ENCODE assay signal across 8 cellular contexts in the genomic region with DNA sequence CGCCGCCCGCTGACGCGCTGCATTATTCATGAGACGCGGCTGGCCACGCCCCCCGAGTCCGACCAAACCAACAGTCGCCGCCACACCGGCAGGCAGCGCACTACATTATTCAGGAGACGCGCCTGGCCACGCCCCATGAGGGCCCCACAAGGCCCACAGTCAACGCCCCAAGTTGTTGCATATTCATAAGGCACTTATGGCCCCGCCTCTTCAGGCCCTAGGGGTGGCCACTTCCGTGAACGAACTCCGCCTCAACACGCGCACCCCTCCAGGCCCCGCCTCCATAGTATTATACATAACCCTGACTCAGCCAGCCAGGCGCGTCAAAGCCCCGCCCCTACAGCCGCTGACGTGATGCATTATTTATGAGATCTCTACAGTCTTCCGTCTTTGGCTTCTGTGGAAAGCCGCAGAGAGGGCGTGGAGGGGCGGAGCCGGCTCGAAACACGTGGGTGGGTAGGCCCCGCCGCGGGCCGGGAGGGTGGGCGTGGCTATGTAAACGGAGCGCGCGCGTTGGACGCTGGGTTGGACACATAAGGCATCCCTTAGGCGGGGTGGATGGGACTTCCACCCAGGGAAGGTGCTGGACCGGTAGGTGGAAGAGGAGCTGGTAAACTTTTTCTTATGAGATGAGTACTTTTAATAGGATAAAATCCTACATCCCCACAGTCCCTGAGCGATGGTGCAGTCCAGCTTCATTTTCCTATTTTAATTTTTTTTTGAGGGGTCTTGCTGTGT. TPM values are rescaled to one million over a fixed set of nuclear protein-coding genes. Genes with fewer than 3 reads are reported as not detected.
DNase-seq lines count a peak whose midpoint lies in the region; ATAC-seq, FAIRE-seq and TF ChIP-seq lines count a peak whose summit lies in the region.

No MANE protein-coding gene starts in this region.

- peak overlapping the region; percentile 88 to 98 (median 89); a peak in 6 of 8 replicates for H3K4me3 ChIP-seq in H1 (ENCODE audit: extremely low read depth in 1 of 4, insufficient read depth in 2 of 4, low read depth in 3 of 4, low read length in 4 of 4)
- peak overlapping the region; percentile 99 to 100 for H3K4me3 ChIP-seq in mesenchymal stem cell (ENCODE audit: insufficient read depth in 1 of 2, low read depth in 1 of 2, low read length in 2 of 2)

- no peak overlapping the region for H4K8ac ChIP-seq in H1 (ENCODE audit: extremely low read depth, insufficient read depth, low read length)
- peak overlapping the region; percentile 37 for H4K8ac ChIP-seq in mesenchymal stem cell (ENCODE audit: low read length)

- H4K20me1 ChIP-seq in H1 (replicated peaks in 1 of 2; ENCODE audit: control insufficient read depth in 1 of 2, insufficient read depth in 2 of 2, low read length in 2 of 2): peaks cover 1 to 7% of the 10 kb centered on the region in 2 experiments

- H3K36me3 ChIP-seq in H1 (ENCODE audit: control insufficient read depth in 2 of 4, insufficient read depth in 4 of 4, low read length in 3 of 4) (no peaks in the 10 kb centered on the region), mesenchymal stem cell (ENCODE audit: control insufficient read depth in 1 of 2, insufficient read depth in 2 of 2, low read depth in 1 of 2, low read length in 2 of 2) (no peaks in the 10 kb centered on the region)

- DNase-seq in COLO829 (ENCODE audit: low spot score) (peak; percentile 100), HT1080 (ENCODE audit: low read depth) (peak; percentile 100), NOMO-1 (lab: John Stamatoyannopoulos, UW; ENCODE audit: unreplicated experiment in 2 of 2) (peak; percentile 99 to 100), H1 (ENCODE audit: low read depth in 1 of 2, low spot score in 2 of 2) (peak; percentile 100), mesenchymal stem cell (peak; percentile 100)
- peak; percentile 99 to 100 (median 99) for DNase-seq in activated CD8-positive, alpha-beta memory T cell treated with anti-CD3 and anti-CD28 coated beads for 48 hours (ENCODE audit: low read depth in 2 of 3, low spot score in 2 of 3)
- peak; percentile 100 for DNase-seq in stimulated activated CD8-positive, alpha-beta memory T cell treated with anti-CD3 and anti-CD28 coated beads, Interleukin-12 subunit alpha, Interleukin-12 subunit beta, amount 100 ng/mL, for 4 hours (ENCODE audit: low read depth)

- no peak for TF ChIP-seq POLR2A in H1 (IDR thresholded peaks at IDR 0.05; ENCODE audit: control extremely low read depth in 1 of 2, low read depth in 2 of 2, low read length in 2 of 2)

- TF ChIP-seq EP300 in H1 (IDR thresholded peaks at IDR 0.05; ENCODE audit: borderline replicate concordance in 1 of 2, low read depth in 2 of 2, low read length in 2 of 2): no peak

- H3K9me3 ChIP-seq in H1 (ENCODE audit: insufficient read depth in 2 of 2, low read depth in 1 of 2, low read length in 1 of 2): no peaks in the 10 kb centered on the region
- H3K9me3 ChIP-seq in mesenchymal stem cell (ENCODE audit: control insufficient read depth, low read length): no peaks in the 10 kb centered on the region

- no peak overlapping the region for H3K18ac ChIP-seq in H1 (ENCODE audit: extremely low read depth, low read length)
- H3K18ac ChIP-seq in mesenchymal stem cell (ENCODE audit: low read depth in 1 of 2, low read length in 2 of 2): peak overlapping the region in 1 of 2 experiments; percentile 70

- H3K79me1 ChIP-seq in H1 (ENCODE audit: low read depth, low read length): peaks cover 7% of the 10 kb centered on the region
- H3K79me1 ChIP-seq in mesenchymal stem cell (replicated peaks; ENCODE audit: low read length, poor library complexity, severe bottlenecking): no peaks in the 10 kb centered on the region

- H2BK5ac ChIP-seq in H1 (ENCODE audit: low read depth, low read length) (no peak overlapping the region; the same call in 1 of the 2 replicates), mesenchymal stem cell (ENCODE audit: low read depth, low read length, poor library complexity, severe bottlenecking) (no peak overlapping the region)

- H3K23me2 ChIP-seq in H1 (ENCODE audit: low read depth, low read length): peaks cover 10% of the 10 kb centered on the region; the same call in 1 of the 2 replicates

- peak; percentile 78 for ATAC-seq in GM21367 (IDR thresholded peaks at IDR 0.05; ENCODE audit: unreplicated experiment)

- peaks cover 0 to 29% of the 10 kb centered on the region in 2 experiments; a peak in 2 of 4 replicates for H3K79me2 ChIP-seq in H1 (ENCODE audit: control insufficient read depth in 1 of 2, insufficient read depth in 2 of 2, low read length in 2 of 2)

- 0 out of 4 replicates have a peak, but pooled peaks of 1 of the 3 experiments have one; percentile 3 for TF ChIP-seq CTCF in H1 (IDR thresholded peaks at IDR 0.05; ENCODE audit: control extremely low read depth in 1 of 3, insufficient read depth in 1 of 3, low read depth in 1 of 3, low read length in 3 of 3)

- H2BK12ac ChIP-seq in H1 (ENCODE audit: low read depth, low read length): no peak overlapping the region; the same call in 1 of the 2 replicates
- no peak overlapping the region for H2BK12ac ChIP-seq in mesenchymal stem cell (ENCODE audit: low read length in 2 of 2)

- peak; percentile 24 for FAIRE-seq in H1 (lab: Jason Lieb, UNC)

- H3K4me1 ChIP-seq in H1 (replicated peaks in 1 of 4; ENCODE audit: control insufficient read depth in 3 of 4, insufficient read depth in 4 of 4, low read length in 3 of 4) (peaks cover 0 to 3% (median under 1%) of the 10 kb centered on the region in 4 experiments; a peak in 4 of 7 replicates), mesenchymal stem cell (ENCODE audit: control insufficient read depth, insufficient read depth, low read depth, low read length) (peaks cover 8% of the 10 kb centered on the region)

- H2AFZ ChIP-seq in H1 (ENCODE audit: low read length): no peak overlapping the region
- H2AFZ ChIP-seq in mesenchymal stem cell (ENCODE audit: low read depth, low read length): no peak overlapping the region

- WGBS in H1 (ENCODE audit: extremely low coverage in 1 of 2, insufficient coverage in 1 of 2, insufficient read length in 1 of 2, insufficient replicate concordance in 2 of 2, low coverage in 1 of 2, low lambda C conversion rate in 2 of 2, missing lambda C conversion rate in 1 of 2), 2 experiments: 5% methylated on average over 39 of the region's 51 CpGs; no CpG with 5 or more reads in 1 of the 2 experiments
- WGBS in mesenchymal stem cell: 1% methylated on average over 50 of the region's 51 CpGs

- H3K27ac ChIP-seq in H1 (ENCODE audit: low read depth, low read length): peak overlapping the region; percentile 76
- H3K27ac ChIP-seq in mesenchymal stem cell (ENCODE audit: low read length, poor library complexity, severe bottlenecking): peak overlapping the region; percentile 43

- H3K27me3 ChIP-seq in H1 (replicated peaks in 1 of 4; ENCODE audit: control insufficient read depth in 3 of 4, extremely low read depth in 1 of 4, insufficient read depth in 3 of 4, low read length in 3 of 4): no peaks in the 10 kb centered on the region; a peak in 1 of 7 replicates
- no peaks in the 10 kb centered on the region for H3K27me3 ChIP-seq in mesenchymal stem cell (ENCODE audit: control insufficient read depth in 1 of 2, insufficient read depth in 1 of 2, low read length in 2 of 2)

- no peak overlapping the region for H4K91ac ChIP-seq in H1 (replicated peaks; ENCODE audit: insufficient read length, low read length)
- no peak overlapping the region for H4K91ac ChIP-seq in mesenchymal stem cell (ENCODE audit: low read length)

- CTCF ChIA-PET in H1 (lab: Charles Lee; ENCODE audit: partially characterized antibody): interaction anchor here (0.7 to 32.9 kb wide), 11 partner anchors 9 to 689 kb away, joined by 3 to 458 read pairs (median 5); a partner anchor contains a TSS

- peak overlapping the region in 2 of 4 experiments; percentile 25 to 38; a peak in 3 of 7 replicates for H3K9ac ChIP-seq in H1 (replicated peaks in 1 of 4; ENCODE audit: extremely low read depth in 1 of 4, low read depth in 3 of 4, low read length in 3 of 4)
- peak overlapping the region; percentile 100 for H3K9ac ChIP-seq in mesenchymal stem cell (ENCODE audit: low read length)

- H2BK15ac ChIP-seq in H1 (ENCODE audit: low read length) (no peak overlapping the region), mesenchymal stem cell (ENCODE audit: low read depth, poor library complexity, severe bottlenecking) (no peak overlapping the region)

- H2BK120ac ChIP-seq in H1 (replicated peaks; ENCODE audit: low read depth, low read length): no peak overlapping the region
- H2BK120ac ChIP-seq in mesenchymal stem cell (ENCODE audit: low read depth, low read length): peak overlapping the region; percentile 8

- H3K23ac ChIP-seq in H1 (ENCODE audit: insufficient read length): no peak overlapping the region
- no peak overlapping the region for H3K23ac ChIP-seq in mesenchymal stem cell (ENCODE audit: low read length in 2 of 2)

- H3K14ac ChIP-seq in H1 (ENCODE audit: insufficient read length) (no peak overlapping the region), mesenchymal stem cell (ENCODE audit: low read length in 2 of 2) (no peak overlapping the region)

- POLR2A ChIA-PET in H1 (lab: Charles Lee; ENCODE audit: partially characterized antibody): interaction anchor here (0.5 to 4.0 kb wide), 14 partner anchors 8 to 241 kb away, joined by 3 to 19 read pairs (median 4); a partner anchor contains a TSS

- no peak overlapping the region for H3K4ac ChIP-seq in H1 (replicated peaks; ENCODE audit: insufficient read length, low read depth, low read length)
- peak overlapping the region in 1 of 2 experiments; percentile 57 for H3K4ac ChIP-seq in mesenchymal stem cell (ENCODE audit: low read depth in 1 of 2, low read length in 2 of 2)

- TF ChIP-seq RAD21 in H1 (IDR thresholded peaks at IDR 0.05 in 1 of 2, conservative IDR thresholded peaks at IDR 0.05 in 1 of 2; ENCODE audit: low read depth in 2 of 2, low read length in 2 of 2): no peak

- no peak overlapping the region for H2AK5ac ChIP-seq in H1 (ENCODE audit: low read depth, low read length)
- no peak overlapping the region for H2AK5ac ChIP-seq in mesenchymal stem cell (ENCODE audit: low read length, severe bottlenecking)

- H4K5ac ChIP-seq in H1 (ENCODE audit: insufficient read length, low read depth, low read length): no peak overlapping the region

- no peak overlapping the region for H3K56ac ChIP-seq in H1 (replicated peaks; ENCODE audit: insufficient read length, low read depth, low read length)

- H2BK20ac ChIP-seq in H1 (ENCODE audit: low read length): no peak overlapping the region

- H3K4me2 ChIP-seq in H1 (ENCODE audit: insufficient read depth in 1 of 2, low read depth in 2 of 2, low read length in 2 of 2): peak overlapping the region; percentile 20 to 69; a peak in 3 of 4 replicates
- peak overlapping the region; percentile 42 for H3K4me2 ChIP-seq in mesenchymal stem cell (ENCODE audit: low read length, poor library complexity, severe bottlenecking)

RNA-seq across cellular contexts. Expression of a gene that starts 0.4 kb away (rescaled TPM):
- 13.1 and 14.6 TPM in 2 replicates for total RNA-seq in HT1080 (2014; rRNA removed; shearing (Covaris generic))
- 11.2 and 14.0 TPM in 2 replicates for polyA plus RNA-seq in HT1080 (2015; cell fraction: cytosol; rRNA removed)
- polyA plus RNA-seq in HT1080 (2015; cell fraction: nucleus; rRNA removed): 23.6 and 34.7 TPM in 2 replicates
- 10.2 and 10.5 TPM in 2 replicates for total RNA-seq in H1 (2021; fragmentation: NEBNext Ultra II Directional; extraction: Animal tissue kit (Norgen Biotek cat#: 25700))
- polyA plus RNA-seq in H1 (2011; rRNA removed): 5.2 and 8.8 TPM in 2 replicates
- 6.5 TPM for polyA plus RNA-seq in H1 (2011; cell fraction: cytosol; rRNA removed)
- 12.6 TPM for polyA plus RNA-seq in H1 (2011; cell fraction: nucleus; rRNA removed)
- 4.6 to 7.6 TPM (median 7.4 TPM) in 4 replicates for polyA plus RNA-seq in H1 (2012, experiment 1 of 2)
- 6.4 TPM for polyA plus RNA-seq in H1 (2012, experiment 2 of 2)
- 5.6 TPM for polyA plus RNA-seq in H1 (2013, experiment 1 of 2)
- polyA plus RNA-seq in H1 (2013, experiment 2 of 2): 6.2 TPM
- 3.6 and 5.4 TPM in 2 replicates for polyA minus RNA-seq in H1 (2011; rRNA and poly(A)+ RNA removed)
- 6.4 TPM for polyA minus RNA-seq in H1 (2011; cell fraction: cytosol; rRNA and poly(A)+ RNA removed)
- 10.7 TPM for polyA minus RNA-seq in H1 (2011; cell fraction: nucleus; rRNA and poly(A)+ RNA removed)
- 9.8 TPM for polyA plus RNA-seq in mesenchymal stem cell (2013, experiment 1 of 2)
- polyA plus RNA-seq in mesenchymal stem cell (2013, experiment 2 of 2): 9.8 TPM

RNA-seq across cellular contexts. Expression of a gene that starts 21.1 kb away (rescaled TPM):
- 124 and 135 TPM in 2 replicates for total RNA-seq in HT1080 (2014; rRNA removed; shearing (Covaris generic))
- 196 and 240 TPM in 2 replicates for polyA plus RNA-seq in HT1080 (2015; cell fraction: cytosol; rRNA removed)
- 113 and 124 TPM in 2 replicates for polyA plus RNA-seq in HT1080 (2015; cell fraction: nucleus; rRNA removed)
- 264 and 273 TPM in 2 replicates for total RNA-seq in H1 (2021; fragmentation: NEBNext Ultra II Directional; extraction: Animal tissue kit (Norgen Biotek cat#: 25700))
- polyA plus RNA-seq in H1 (2011; rRNA removed): 309 and 441 TPM in 2 replicates
- 383 TPM for polyA plus RNA-seq in H1 (2011; cell fraction: cytosol; rRNA removed)
- polyA plus RNA-seq in H1 (2011; cell fraction: nucleus; rRNA removed): 364 TPM
- polyA plus RNA-seq in H1 (2012, experiment 1 of 2): 208 to 378 TPM (median 354 TPM) in 4 replicates
- 339 TPM for polyA plus RNA-seq in H1 (2012, experiment 2 of 2)
- polyA plus RNA-seq in H1 (2013, experiment 1 of 2): 164 TPM
- polyA plus RNA-seq in H1 (2013, experiment 2 of 2): 163 TPM
- polyA minus RNA-seq in H1 (2011; rRNA and poly(A)+ RNA removed): 84.8 and 104 TPM in 2 replicates
- 178 TPM for polyA minus RNA-seq in H1 (2011; cell fraction: cytosol; rRNA and poly(A)+ RNA removed)
- polyA minus RNA-seq in H1 (2011; cell fraction: nucleus; rRNA and poly(A)+ RNA removed): 121 TPM
- polyA plus RNA-seq in mesenchymal stem cell (2013, experiment 1 of 2): 175 TPM
- 169 TPM for polyA plus RNA-seq in mesenchymal stem cell (2013, experiment 2 of 2)

RNA-seq across cellular contexts. Expression of a gene that starts 35.4 kb away (rescaled TPM):
- 163 and 195 TPM in 2 replicates for total RNA-seq in HT1080 (2014; rRNA removed; shearing (Covaris generic))
- 138 and 171 TPM in 2 replicates for polyA plus RNA-seq in HT1080 (2015; cell fraction: cytosol; rRNA removed)
- 104 and 136 TPM in 2 replicates for polyA plus RNA-seq in HT1080 (2015; cell fraction: nucleus; rRNA removed)
- 113 and 115 TPM in 2 replicates for total RNA-seq in H1 (2021; fragmentation: NEBNext Ultra II Directional; extraction: Animal tissue kit (Norgen Biotek cat#: 25700))
- 267 and 305 TPM in 2 replicates for polyA plus RNA-seq in H1 (2011; rRNA removed)
- polyA plus RNA-seq in H1 (2011; cell fraction: cytosol; rRNA removed): 232 TPM
- polyA plus RNA-seq in H1 (2011; cell fraction: nucleus; rRNA removed): 245 TPM
- 126 to 174 TPM (median 161 TPM) in 4 replicates for polyA plus RNA-seq in H1 (2012, experiment 1 of 2)
- polyA plus RNA-seq in H1 (2012, experiment 2 of 2): 190 TPM
- 119 TPM for polyA plus RNA-seq in H1 (2013, experiment 1 of 2)
- 117 TPM for polyA plus RNA-seq in H1 (2013, experiment 2 of 2)
- polyA minus RNA-seq in H1 (2011; rRNA and poly(A)+ RNA removed): 123 and 134 TPM in 2 replicates
- polyA minus RNA-seq in H1 (2011; cell fraction: cytosol; rRNA and poly(A)+ RNA removed): 108 TPM
- 57.9 TPM for polyA minus RNA-seq in H1 (2011; cell fraction: nucleus; rRNA and poly(A)+ RNA removed)
- polyA plus RNA-seq in mesenchymal stem cell (2013, experiment 1 of 2): 138 TPM
- 134 TPM for polyA plus RNA-seq in mesenchymal stem cell (2013, experiment 2 of 2)

RNA-seq across cellular contexts. Expression of a gene that starts 49.4 kb away (rescaled TPM):
- total RNA-seq in HT1080 (2014; rRNA removed; shearing (Covaris generic)): 1,475 and 1,684 TPM in 2 replicates
- polyA plus RNA-seq in HT1080 (2015; cell fraction: cytosol; rRNA removed): 1,368 and 1,574 TPM in 2 replicates
- 561 and 611 TPM in 2 replicates for polyA plus RNA-seq in HT1080 (2015; cell fraction: nucleus; rRNA removed)
- 1,331 and 1,340 TPM in 2 replicates for total RNA-seq in H1 (2021; fragmentation: NEBNext Ultra II Directional; extraction: Animal tissue kit (Norgen Biotek cat#: 25700))
- polyA plus RNA-seq in H1 (2011; rRNA removed): 2,924 and 5,409 TPM in 2 replicates
- 3,548 TPM for polyA plus RNA-seq in H1 (2011; cell fraction: cytosol; rRNA removed)
- polyA plus RNA-seq in H1 (2011; cell fraction: nucleus; rRNA removed): 1,787 TPM
- polyA plus RNA-seq in H1 (2012, experiment 1 of 2): 2,370 to 2,796 TPM (median 2,589 TPM) in 4 replicates
- 3,432 TPM for polyA plus RNA-seq in H1 (2012, experiment 2 of 2)
- 1,517 TPM for polyA plus RNA-seq in H1 (2013, experiment 1 of 2)
- 1,516 TPM for polyA plus RNA-seq in H1 (2013, experiment 2 of 2)
- 1,852 and 1,905 TPM in 2 replicates for polyA minus RNA-seq in H1 (2011; rRNA and poly(A)+ RNA removed)
- 518 TPM for polyA minus RNA-seq in H1 (2011; cell fraction: cytosol; rRNA and poly(A)+ RNA removed)
- 613 TPM for polyA minus RNA-seq in H1 (2011; cell fraction: nucleus; rRNA and poly(A)+ RNA removed)
- 1,500 TPM for polyA plus RNA-seq in mesenchymal stem cell (2013, experiment 1 of 2)
- 1,505 TPM for polyA plus RNA-seq in mesenchymal stem cell (2013, experiment 2 of 2)

Comparison
In these comparisons a context has a peak if more than half of its experiments do, and no peak if none do; other contexts are left out.
1. Peak in every context shown above with its lines: DNase-seq, ATAC-seq, H3K4me3 ChIP-seq and H3K27ac ChIP-seq.